2 cellular contexts compared by ENCODE assay signal in genomic region chr15:41919954-41920538, GRCh38.
TF ChIP-seq lines count a peak whose summit lies in the region.

No MANE protein-coding gene starts in this region.

TF ChIP-seq in IMR-90, 13 proteins besides CTCF, POLR2A, EP300 and RAD21:
- TF ChIP-seq BHLHE40 (IDR thresholded peaks at IDR 0.05; ENCODE audit: low read depth, low read length) (peak; percentile 36), MAFK (IDR thresholded peaks at IDR 0.05; ENCODE audit: low read depth, low read length) (no peak), SMC3 (IDR thresholded peaks at IDR 0.05; ENCODE audit: low read depth, low read length) (no peak), RCOR1 (IDR thresholded peaks at IDR 0.05; ENCODE audit: insufficient replicate concordance, low read length) (peak; percentile 77), CEBPB (IDR thresholded peaks at IDR 0.05; ENCODE audit: low read depth, low read length) (no peak), MAZ (IDR thresholded peaks at IDR 0.05; ENCODE audit: borderline replicate concordance, low read depth, low read length) (no peak), NFE2L2 (IDR thresholded peaks at IDR 0.05; ENCODE audit: low read depth, low read length) (peak; percentile 35; the same call in 1 of the 2 replicates), FOS (IDR thresholded peaks at IDR 0.05; ENCODE audit: low read depth, low read length) (0 out of 2 replicates have a peak, but pooled peaks have one; percentile 2), RFX5 (IDR thresholded peaks at IDR 0.05; ENCODE audit: low read depth, low read length) (no peak)
- TF ChIP-seq, protein P1, sequence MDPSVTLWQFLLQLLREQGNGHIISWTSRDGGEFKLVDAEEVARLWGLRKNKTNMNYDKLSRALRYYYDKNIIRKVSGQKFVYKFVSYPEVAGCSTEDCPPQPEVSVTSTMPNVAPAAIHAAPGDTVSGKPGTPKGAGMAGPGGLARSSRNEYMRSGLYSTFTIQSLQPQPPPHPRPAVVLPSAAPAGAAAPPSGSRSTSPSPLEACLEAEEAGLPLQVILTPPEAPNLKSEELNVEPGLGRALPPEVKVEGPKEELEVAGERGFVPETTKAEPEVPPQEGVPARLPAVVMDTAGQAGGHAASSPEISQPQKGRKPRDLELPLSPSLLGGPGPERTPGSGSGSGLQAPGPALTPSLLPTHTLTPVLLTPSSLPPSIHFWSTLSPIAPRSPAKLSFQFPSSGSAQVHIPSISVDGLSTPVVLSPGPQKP (IDR thresholded peaks at IDR 0.05; ENCODE audit: borderline replicate concordance, low read depth, low read length): no peak
- TF ChIP-seq, protein P2, sequence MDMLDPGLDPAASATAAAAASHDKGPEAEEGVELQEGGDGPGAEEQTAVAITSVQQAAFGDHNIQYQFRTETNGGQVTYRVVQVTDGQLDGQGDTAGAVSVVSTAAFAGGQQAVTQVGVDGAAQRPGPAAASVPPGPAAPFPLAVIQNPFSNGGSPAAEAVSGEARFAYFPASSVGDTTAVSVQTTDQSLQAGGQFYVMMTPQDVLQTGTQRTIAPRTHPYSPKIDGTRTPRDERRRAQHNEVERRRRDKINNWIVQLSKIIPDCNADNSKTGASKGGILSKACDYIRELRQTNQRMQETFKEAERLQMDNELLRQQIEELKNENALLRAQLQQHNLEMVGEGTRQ (IDR thresholded peaks at IDR 0.05; ENCODE audit: low read depth, low read length): no peak

TF ChIP-seq in GM12878, 131 proteins besides CTCF, POLR2A, EP300 and RAD21:
- TF ChIP-seq MYC (IDR thresholded peaks at IDR 0.05; ENCODE audit: insufficient read depth, insufficient read length, insufficient replicate concordance, low read length, severe bottlenecking) (no peak), FOXK2 (IDR thresholded peaks at IDR 0.05) (no peak), KLF5 (IDR thresholded peaks at IDR 0.05; ENCODE audit: partially characterized antibody) (no peak), SUZ12 (IDR thresholded peaks at IDR 0.05; ENCODE audit: unreplicated experiment) (no peak), NR2C1 (IDR thresholded peaks at IDR 0.05) (no peak), MEF2B (IDR thresholded peaks at IDR 0.05; ENCODE audit: partially characterized antibody, poor library complexity, severe bottlenecking) (peak; percentile 52)
- TF ChIP-seq, protein P2 (IDR thresholded peaks at IDR 0.05; ENCODE audit: borderline replicate concordance, low read depth, low read length): no peak
TF ChIP-seq in GM12878: peak in this region for 1.
